ENCODE assay signal across 1 cellular context in the genomic region with DNA sequence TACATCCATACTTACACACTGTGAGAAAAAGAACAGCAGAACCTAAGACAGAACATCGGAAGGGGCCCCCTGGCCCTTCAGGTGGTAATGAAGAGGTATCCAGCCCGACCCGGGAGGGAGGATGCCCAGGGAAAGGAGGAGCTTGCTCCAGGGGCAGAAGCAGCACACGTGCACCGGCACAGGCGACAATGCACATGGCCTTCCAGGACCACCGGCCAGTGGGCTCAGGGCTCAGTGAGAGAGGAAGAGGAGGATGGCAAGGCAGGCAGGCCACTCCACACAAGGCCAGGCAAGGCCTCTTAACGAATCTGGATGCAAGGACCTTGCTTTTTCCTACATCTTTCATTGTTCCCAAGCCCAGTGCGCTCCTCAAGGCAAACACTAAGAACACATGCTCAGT.
TF ChIP-seq lines count a peak whose summit lies in the region.

No MANE protein-coding gene starts in this region.

TF ChIP-seq in A549, 52 proteins besides CTCF, POLR2A, EP300 and RAD21 (continued from another document):
- no peak for TF ChIP-seq NPAS2 (CRISPR knock-in tag; IDR thresholded peaks at IDR 0.05; ENCODE audit: borderline replicate concordance)
- TF ChIP-seq MYC (IDR thresholded peaks at IDR 0.05; ENCODE audit: borderline replicate concordance, low read length) = no peak
- TF ChIP-seq, protein P1, sequence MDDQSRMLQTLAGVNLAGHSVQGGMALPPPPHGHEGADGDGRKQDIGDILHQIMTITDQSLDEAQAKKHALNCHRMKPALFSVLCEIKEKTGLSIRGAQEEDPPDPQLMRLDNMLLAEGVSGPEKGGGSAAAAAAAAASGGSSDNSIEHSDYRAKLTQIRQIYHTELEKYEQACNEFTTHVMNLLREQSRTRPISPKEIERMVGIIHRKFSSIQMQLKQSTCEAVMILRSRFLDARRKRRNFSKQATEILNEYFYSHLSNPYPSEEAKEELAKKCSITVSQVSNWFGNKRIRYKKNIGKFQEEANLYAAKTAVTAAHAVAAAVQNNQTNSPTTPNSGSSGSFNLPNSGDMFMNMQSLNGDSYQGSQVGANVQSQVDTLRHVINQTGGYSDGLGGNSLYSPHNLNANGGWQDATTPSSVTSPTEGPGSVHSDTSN (IDR thresholded peaks at IDR 0.05) = no peak
TF ChIP-seq in A549: peak in this region for 0.
